ENCODE assay signal across 8 cellular contexts in genomic region chr9:72362118-72362531, GRCh38. TPM values are rescaled to one million over a fixed set of nuclear protein-coding genes. Genes with fewer than 3 reads are reported as not detected.
DNase-seq lines count a peak whose midpoint lies in the region; ATAC-seq and TF ChIP-seq lines count a peak whose summit lies in the region.

No MANE protein-coding gene starts in this region.

- H3K4me1 ChIP-seq in Panc1 (ENCODE audit: control insufficient read depth, insufficient read depth, low read length) (peaks cover 28% of the 10 kb centered on the region), esophagus (ENCODE audit: control insufficient read depth in 2 of 2, insufficient read depth in 2 of 2, low read length in 1 of 2) (no peaks in the 10 kb centered on the region), trophoblast cell (ENCODE audit: control insufficient read depth in 1 of 2, insufficient read depth in 2 of 2, low read length in 2 of 2) (peaks cover 0 to 2% of the 10 kb centered on the region in 2 experiments)

- POLR2A ChIA-PET in Panc1 (lab: Charles Lee), result interaction anchor here (0.5 to 1.5 kb wide), 4 partner anchors 35 to 215 kb away, joined by 3 to 7 read pairs (median 5); no protein-coding TSS in a partner anchor

- no peak overlapping the region for H3K23ac ChIP-seq in trophoblast cell (ENCODE audit: low read length)

- no peak overlapping the region for H3K9ac ChIP-seq in trophoblast cell (ENCODE audit: low read length)

- no peak overlapping the region for H2AK5ac ChIP-seq in trophoblast cell (ENCODE audit: low read length)

- no peak overlapping the region for H4K12ac ChIP-seq in trophoblast cell (ENCODE audit: low read depth, low read length)

- DNase-seq in ELR (ENCODE audit: low read depth) (peak; percentile 65), Panc1 (ENCODE audit: low read depth, low spot score) (no peak), trophoblast cell (peak in 1 of 2 donors; percentile 51), hepatic stellate cell (ENCODE audit: low spot score) (no peak)

- in situ Hi-C loops in Panc1 (cut with HindIII; ENCODE audit: low pct_unique_long_range_greater_than_20kb, low sequenced_read_pairs), result no loop called here

- intact Hi-C loops in Panc1 (cut with micrococcal nuclease; ENCODE audit: unreplicated experiment), result loop anchor here (5.0 kb wide), 2 partner anchors 165 to 230 kb away; no protein-coding TSS in a partner anchor

- no peaks in the 10 kb centered on the region for H3K27me3 ChIP-seq in Panc1 (ENCODE audit: control insufficient read depth, insufficient read depth, low read length)
- H3K27me3 ChIP-seq in esophagus (ENCODE audit: control insufficient read depth in 1 of 2, insufficient read depth in 2 of 2, low read length in 2 of 2), result no peaks in the 10 kb centered on the region
- no peaks in the 10 kb centered on the region for H3K27me3 ChIP-seq in trophoblast cell (ENCODE audit: insufficient read depth, low read length)

- H3K18ac ChIP-seq in trophoblast cell (ENCODE audit: low read length), result no peak overlapping the region

- H3K4me2 ChIP-seq in trophoblast cell (ENCODE audit: low read length), result peak overlapping the region; percentile 85

- peak overlapping the region; percentile 97 for H3K4ac ChIP-seq in trophoblast cell (ENCODE audit: low read depth, low read length)

- H3K14ac ChIP-seq in trophoblast cell (ENCODE audit: low read length), result no peak overlapping the region

- ATAC-seq in Panc1, result no peak
- no peak for ATAC-seq in HG03460 (IDR thresholded peaks at IDR 0.05; ENCODE audit: unreplicated experiment)
- no peak for ATAC-seq in GM21360 (IDR thresholded peaks at IDR 0.05; ENCODE audit: unreplicated experiment)
- ATAC-seq in GM21786 (IDR thresholded peaks at IDR 0.05; ENCODE audit: unreplicated experiment), result no peak

- no peak overlapping the region for H4K91ac ChIP-seq in trophoblast cell (ENCODE audit: low read depth, low read length)

- CTCF ChIA-PET in Panc1 (lab: Charles Lee), result no interaction called here

- peaks cover 24% of the 10 kb centered on the region for H3K79me2 ChIP-seq in trophoblast cell (ENCODE audit: control insufficient read depth, insufficient read depth, low read length, poor library complexity)

- H3K27ac ChIP-seq in Panc1 (ENCODE audit: low read length) (peak overlapping the region; percentile 93), esophagus (ENCODE audit: low read depth in 2 of 2, low read length in 1 of 2) (peak overlapping the region; percentile 63 to 81), trophoblast cell (ENCODE audit: low read depth, low read length) (peak overlapping the region; percentile 25)

- H3K4me3 ChIP-seq in Panc1 (ENCODE audit: low read depth in 2 of 2, low read length in 2 of 2), result peak overlapping the region; percentile 85 to 88
- H3K4me3 ChIP-seq in esophagus (ENCODE audit: low read depth in 1 of 2, low read length in 2 of 2), result peak overlapping the region in 1 of 2 donors; percentile 66
- no peak overlapping the region for H3K4me3 ChIP-seq in trophoblast cell (ENCODE audit: low read depth, low read length)

- 3 to 12% methylated on average over 2 of the region's 2 CpGs for WGBS in esophagus, 2 donors
- no CpG with 5 or more reads among the region's 2 CpGs for WGBS in trophoblast cell (ENCODE audit: extremely low coverage, insufficient coverage, insufficient read length)

- H2BK120ac ChIP-seq in trophoblast cell (ENCODE audit: insufficient read depth, low read length, poor library complexity), result no peak overlapping the region

- H2BK12ac ChIP-seq in trophoblast cell (ENCODE audit: low read length), result no peak overlapping the region

- peaks cover 20% of the 10 kb centered on the region for H3K79me1 ChIP-seq in trophoblast cell (ENCODE audit: low read length)

- TF ChIP-seq CTCF in Panc1 (IDR thresholded peaks at IDR 0.05), result no peak

- H3K36me3 ChIP-seq in Panc1 (ENCODE audit: control insufficient read depth, insufficient read depth, low read length), result peaks cover 43% of the 10 kb centered on the region
- no peaks in the 10 kb centered on the region for H3K36me3 ChIP-seq in esophagus (ENCODE audit: control insufficient read depth in 2 of 2, insufficient read depth in 2 of 2, low read length in 1 of 2)
- peaks cover 0 to 14% of the 10 kb centered on the region in 2 experiments for H3K36me3 ChIP-seq in trophoblast cell (ENCODE audit: control insufficient read depth in 1 of 2, insufficient read depth in 2 of 2, low read length in 2 of 2)

- H4K8ac ChIP-seq in trophoblast cell (ENCODE audit: low read depth, low read length), result no peak overlapping the region

- no TSS peak for BruUV-seq in Panc1 (replicated peaks; lab: Mats Ljungman, UMichigan)

- no peak overlapping the region for H2AFZ ChIP-seq in trophoblast cell (ENCODE audit: insufficient read depth, low read length, poor library complexity)

- H3K9me3 ChIP-seq in Panc1 (ENCODE audit: control insufficient read depth, insufficient read depth, low read depth, low read length), result no peaks in the 10 kb centered on the region
- H3K9me3 ChIP-seq in esophagus (ENCODE audit: control insufficient read depth in 2 of 2, insufficient read depth in 1 of 2, low read depth in 1 of 2, low read length in 1 of 2), result no peaks in the 10 kb centered on the region
- H3K9me3 ChIP-seq in trophoblast cell (ENCODE audit: insufficient read depth, low read depth, low read length), result no peaks in the 10 kb centered on the region

- no peak overlapping the region for H2BK5ac ChIP-seq in trophoblast cell (ENCODE audit: low read depth, low read length, poor library complexity)

RNA-seq across cellular contexts. Expression of gene ZFAND5, which starts 2.9 kb away (rescaled TPM):
- total RNA-seq in Panc1 (2021; ENCODE audit: unreplicated experiment), result 185 TPM
- polyA plus RNA-seq in Panc1 (2012; ENCODE audit: insufficient read length), result 113 TPM
- polyA plus RNA-seq in esophagus, result 100 to 1,000 TPM; 124 to 155 TPM
- polyA plus RNA-seq in trophoblast cell (2013), result 209 and 220 TPM in 2 replicates

Comparison
In these comparisons a context has a peak if more than half of its experiments do, and no peak if none do; other contexts are left out.
1. H3K27ac ChIP-seq: peak in every context shown above with its lines; median percentile 93 in Panc1; 72 in esophagus; 25 in trophoblast cell.